In genomic region chr12:57200497-57200896, GRCh38 we compare ENCODE assay signal across 10 cellular contexts. TPM values are rescaled to one million over a fixed set of nuclear protein-coding genes. Genes with fewer than 3 reads are reported as not detected.
"Had no signal": no experiment of that assay in that cellular context is flagged by ENCODE, and none has a peak within 500 bp of the region (broad histone marks: within the 10 kb centered on the region; RNA-seq: fewer than 3 reads in every experiment).

No MANE protein-coding gene starts in this region.

- H3K9me3 ChIP-seq: HAP-1 had no signal

- H3K9ac ChIP-seq: GM23248 had no signal

- DNase-seq: GM23248, GOT3, H7, H9, HCEC 1CT, HFFc6 had no signal

- H3K27ac ChIP-seq: GM23248 had no signal

- H3K4me1 ChIP-seq: HAP-1 had no signal

- H2AFZ ChIP-seq: GM23248, GM23338 had no signal

- H3K4me2 ChIP-seq: GM23338 had no signal

- H3K4me3 ChIP-seq: GM23248, GM23338, HAP-1 had no signal

- ATAC-seq: GM23338, HCT116 had no signal

RNA-seq across cellular contexts. Expression of gene LRP1-AS, which starts 53.1 kb away (rescaled TPM):
- polyA plus RNA-seq: H1 had no signal
